20 cellular contexts compared by ENCODE assay signal in genomic region chr20:50568549-50568942, GRCh38. TPM values are rescaled to one million over a fixed set of nuclear protein-coding genes. Genes with fewer than 3 reads are reported as not detected.
A peak's percentile ranks its signal among the peaks of the same experiment; 100 is the strongest.
DNase-seq lines count a peak whose midpoint lies in the region; ATAC-seq, FAIRE-seq and TF ChIP-seq lines count a peak whose summit lies in the region.
"Had no signal": no experiment of that assay in that cellular context is flagged by ENCODE, and none has a peak within 500 bp of the region (broad histone marks: within the 10 kb centered on the region; RNA-seq: fewer than 3 reads in every experiment).

No MANE protein-coding gene starts in this region.

- no peak for DNase-seq in activated CD4-positive, alpha-beta memory T cell treated with anti-CD3 and anti-CD28 coated beads for 36 hours
- DNase-seq in activated CD4-positive, alpha-beta memory T cell treated with anti-CD3 and anti-CD28 coated beads, Interleukin-2, amount 10 ng/mL, durations not matched to agents 7 days and 5 days = no peak
- no peak for DNase-seq in CD8-positive, alpha-beta T cell
- DNase-seq in astrocyte (ENCODE audit: low read depth) (no peak), nucleus accumbens (lab: John Stamatoyannopoulos, UW) (peak in 29 of 56 donors; percentile 16 to 78 (median 40)), Right ventricle myocardium superior (no peak)
- DNase-seq: dermis blood vessel endothelial cell; foreskin fibroblast; left ventricle myocardium superior; NCI-H1105 treated with DMSO at 0.1 percent for 48 hours; stimulated activated CD4-positive, alpha-beta T cell treated with anti-CD3 and anti-CD28 coated beads, Interleukin-4, amount 100 ng/mL, for 1 hour had no signal

- H3K27ac ChIP-seq in CD8-positive, alpha-beta T cell (ENCODE audit: low read depth, low read length) = no peak overlapping the region
- no peak overlapping the region for H3K27ac ChIP-seq in astrocyte (ENCODE audit: low read depth, low read length)
- H3K27ac ChIP-seq: hepatocyte, Peyer's patch, SK-N-MC had no signal

- H3K9ac ChIP-seq in astrocyte (ENCODE audit: low read length) = no peak overlapping the region

- ATAC-seq in CD8-positive, alpha-beta T cell = no peak
- no peak for ATAC-seq in GM21529 (IDR thresholded peaks at IDR 0.05; ENCODE audit: unreplicated experiment)
- ATAC-seq in HG02763 (IDR thresholded peaks at IDR 0.05; ENCODE audit: unreplicated experiment) = no peak
- ATAC-seq in Right ventricle myocardium superior (ENCODE audit: poor library complexity) = no peak
- ATAC-seq: activated CD4-positive, CD25-positive, alpha-beta regulatory T cell treated with anti-CD3 and anti-CD28 coated beads, Interleukin-2, amount 50 U/mL, for 24 hours; left ventricle myocardium superior had no signal

- H3K4me1 Mint-ChIP-seq in activated CD4-positive, alpha-beta memory T cell treated with anti-CD3 and anti-CD28 coated beads for 36 hours (ENCODE audit: low read depth) = peaks cover 90% of the 10 kb centered on the region
- H3K4me1 Mint-ChIP-seq in activated CD4-positive, alpha-beta memory T cell treated with anti-CD3 and anti-CD28 coated beads, Interleukin-2, amount 10 ng/mL, durations not matched to agents 7 days and 5 days = peaks cover 64% of the 10 kb centered on the region
- H3K4me1 Mint-ChIP-seq in CD8-positive, alpha-beta T cell (ENCODE audit: low read depth) = peaks cover 63% of the 10 kb centered on the region
- peaks cover 53% of the 10 kb centered on the region for H3K4me1 Mint-ChIP-seq in astrocyte (ENCODE audit: low read depth, unreplicated experiment)

- H3K4me3 ChIP-seq in CD8-positive, alpha-beta T cell (ENCODE audit: low read depth, low read length) = no peak overlapping the region
- H3K4me3 ChIP-seq in astrocyte (ENCODE audit: insufficient read depth, low read depth, low read length) = no peak overlapping the region
- H3K4me3 ChIP-seq: hepatocyte, Peyer's patch, SK-N-MC had no signal

- no peak for TF ChIP-seq CTCF in CD8-positive, alpha-beta T cell (IDR thresholded peaks at IDR 0.05)
- no peak for TF ChIP-seq CTCF in astrocyte (IDR thresholded peaks at IDR 0.05; ENCODE audit: insufficient read depth, low read depth, low read length)

- H2AFZ ChIP-seq in astrocyte (ENCODE audit: low read depth, low read length) = no peak overlapping the region
- H2AFZ ChIP-seq: hepatocyte had no signal

- no peak for FAIRE-seq in astrocyte (lab: Jason Lieb, UNC)
- FAIRE-seq: A204.1, bronchial epithelial cell, urothelium cell line had no signal

- intact Hi-C loops in activated CD4-positive, alpha-beta memory T cell treated with anti-CD3 and anti-CD28 coated beads for 36 hours (cut with micrococcal nuclease) = no loop called here
- intact Hi-C loops in CD8-positive, alpha-beta T cell (cut with DNase I, micrococcal nuclease) = no loop called here
- intact Hi-C loops in Right ventricle myocardium superior (cut with DNase I) = no loop called here

- H3K27me3 Mint-ChIP-seq in activated CD4-positive, alpha-beta memory T cell treated with anti-CD3 and anti-CD28 coated beads for 36 hours = no peaks in the 10 kb centered on the region
- H3K27me3 Mint-ChIP-seq in activated CD4-positive, alpha-beta memory T cell treated with anti-CD3 and anti-CD28 coated beads, Interleukin-2, amount 10 ng/mL, durations not matched to agents 7 days and 5 days = no peaks in the 10 kb centered on the region
- no peaks in the 10 kb centered on the region for H3K27me3 Mint-ChIP-seq in CD8-positive, alpha-beta T cell (ENCODE audit: low read depth)
- H3K27me3 Mint-ChIP-seq in astrocyte (ENCODE audit: low read depth, unreplicated experiment) = no peaks in the 10 kb centered on the region

- H3K79me2 ChIP-seq in astrocyte (ENCODE audit: insufficient read depth, low read length) = peaks cover 86% of the 10 kb centered on the region

- H3K9me3 ChIP-seq in CD8-positive, alpha-beta T cell (ENCODE audit: low read length) = no peaks in the 10 kb centered on the region
- no peaks in the 10 kb centered on the region for H3K9me3 ChIP-seq in astrocyte (ENCODE audit: insufficient read depth, low read depth, low read length)
- H3K9me3 ChIP-seq: Peyer's patch had no signal

- H3K9me3 Mint-ChIP-seq in activated CD4-positive, alpha-beta memory T cell treated with anti-CD3 and anti-CD28 coated beads for 36 hours = no peaks in the 10 kb centered on the region
- H3K9me3 Mint-ChIP-seq in activated CD4-positive, alpha-beta memory T cell treated with anti-CD3 and anti-CD28 coated beads, Interleukin-2, amount 10 ng/mL, durations not matched to agents 7 days and 5 days = no peaks in the 10 kb centered on the region
- H3K9me3 Mint-ChIP-seq in CD8-positive, alpha-beta T cell = no peaks in the 10 kb centered on the region
- H3K9me3 Mint-ChIP-seq in astrocyte (ENCODE audit: unreplicated experiment) = no peaks in the 10 kb centered on the region

- H3K27me3 ChIP-seq in CD8-positive, alpha-beta T cell (ENCODE audit: insufficient read depth, low read length) = no peaks in the 10 kb centered on the region
- H3K27me3 ChIP-seq in astrocyte (ENCODE audit: insufficient read depth, low read length) = no peaks in the 10 kb centered on the region
- H3K27me3 ChIP-seq: hepatocyte, Peyer's patch had no signal

- peaks cover 68% of the 10 kb centered on the region for H4K20me1 ChIP-seq in astrocyte (ENCODE audit: insufficient read depth, low read length)

- H3K4me2 ChIP-seq in astrocyte (ENCODE audit: low read length) = no peak overlapping the region
- H3K4me2 ChIP-seq: hepatocyte had no signal

- peak overlapping the region; percentile 61 for H3K27ac Mint-ChIP-seq in activated CD4-positive, alpha-beta memory T cell treated with anti-CD3 and anti-CD28 coated beads for 36 hours
- no peak overlapping the region for H3K27ac Mint-ChIP-seq in activated CD4-positive, alpha-beta memory T cell treated with anti-CD3 and anti-CD28 coated beads, Interleukin-2, amount 10 ng/mL, durations not matched to agents 7 days and 5 days
- peak overlapping the region; percentile 49 for H3K27ac Mint-ChIP-seq in CD8-positive, alpha-beta T cell
- no peak overlapping the region for H3K27ac Mint-ChIP-seq in astrocyte (ENCODE audit: unreplicated experiment)

- no peak overlapping the region for H3K4me3 Mint-ChIP-seq in activated CD4-positive, alpha-beta memory T cell treated with anti-CD3 and anti-CD28 coated beads for 36 hours
- no peak overlapping the region for H3K4me3 Mint-ChIP-seq in activated CD4-positive, alpha-beta memory T cell treated with anti-CD3 and anti-CD28 coated beads, Interleukin-2, amount 10 ng/mL, durations not matched to agents 7 days and 5 days
- H3K4me3 Mint-ChIP-seq in CD8-positive, alpha-beta T cell = no peak overlapping the region
- H3K4me3 Mint-ChIP-seq in astrocyte (ENCODE audit: unreplicated experiment) = peak overlapping the region; percentile 7

- CTCF ChIA-PET in activated CD4-positive, alpha-beta memory T cell treated with anti-CD3 and anti-CD28 coated beads for 36 hours (lab: Charles Lee) = interaction anchor here (0.7 kb wide), 1 partner anchor 20 kb away, joined by 3 read pairs; no protein-coding TSS in a partner anchor
- CTCF ChIA-PET in activated CD4-positive, alpha-beta memory T cell treated with anti-CD3 and anti-CD28 coated beads, Interleukin-2, amount 10 ng/mL, durations not matched to agents 7 days and 5 days (lab: Charles Lee) = interaction anchor here (1.0 kb wide), 1 partner anchor 20 kb away, joined by 3 read pairs; no protein-coding TSS in a partner anchor
- CTCF ChIA-PET in CD8-positive, alpha-beta T cell (lab: Charles Lee) = interaction anchor here (1.0 to 1.1 kb wide), 2 partner anchors 10 to 28 kb away, joined by 3 read pairs; no protein-coding TSS in a partner anchor

- peaks cover 26% of the 10 kb centered on the region for H3K4me1 ChIP-seq in CD8-positive, alpha-beta T cell (ENCODE audit: insufficient read depth, low read length)
- H3K4me1 ChIP-seq in astrocyte (ENCODE audit: insufficient read depth, low read length) = peaks cover 34% of the 10 kb centered on the region

- H3K36me3 ChIP-seq in CD8-positive, alpha-beta T cell (ENCODE audit: insufficient read depth, low read length) = peaks cover 27% of the 10 kb centered on the region
- peaks cover 18% of the 10 kb centered on the region for H3K36me3 ChIP-seq in astrocyte (ENCODE audit: insufficient read depth, low read length)

- H3K36me3 Mint-ChIP-seq in activated CD4-positive, alpha-beta memory T cell treated with anti-CD3 and anti-CD28 coated beads for 36 hours = peaks cover 71% of the 10 kb centered on the region
- H3K36me3 Mint-ChIP-seq in activated CD4-positive, alpha-beta memory T cell treated with anti-CD3 and anti-CD28 coated beads, Interleukin-2, amount 10 ng/mL, durations not matched to agents 7 days and 5 days (ENCODE audit: low read depth) = peaks cover 72% of the 10 kb centered on the region
- peaks cover 86% of the 10 kb centered on the region for H3K36me3 Mint-ChIP-seq in CD8-positive, alpha-beta T cell
- H3K36me3 Mint-ChIP-seq in astrocyte (ENCODE audit: low read depth, unreplicated experiment) = peaks cover 32% of the 10 kb centered on the region

- POLR2A ChIA-PET in activated CD4-positive, alpha-beta memory T cell treated with anti-CD3 and anti-CD28 coated beads for 36 hours (lab: Charles Lee) = interaction anchor here (1.4 to 2.5 kb wide), 2 partner anchors 22 to 58 kb away, joined by 3 to 7 read pairs; partner anchors contain the start of gene PTPN1
- POLR2A ChIA-PET in activated CD4-positive, alpha-beta memory T cell treated with anti-CD3 and anti-CD28 coated beads, Interleukin-2, amount 10 ng/mL, durations not matched to agents 7 days and 5 days (lab: Charles Lee) = interaction anchor here (1.7 kb wide), 1 partner anchor 57 kb away, joined by 5 read pairs; no protein-coding TSS in a partner anchor
- POLR2A ChIA-PET in CD8-positive, alpha-beta T cell (lab: Charles Lee) = no interaction called here

RNA-seq across cellular contexts. Expression of gene PTPN1, which starts 58.4 kb away (rescaled TPM):
- 10 to 100 TPM; 80.6 to 83.4 TPM for total RNA-seq in activated CD4-positive, alpha-beta memory T cell treated with anti-CD3 and anti-CD28 coated beads for 36 hours
- total RNA-seq in activated CD4-positive, alpha-beta memory T cell treated with anti-CD3 and anti-CD28 coated beads, Interleukin-2, amount 10 ng/mL, durations not matched to agents 7 days and 5 days = 10 to 100 TPM; 79.6 to 80.5 TPM
- total RNA-seq in CD8-positive, alpha-beta T cell = 10 to 100 TPM; 96.0 to 97.5 TPM
- total RNA-seq in astrocyte = 60.6 and 64.9 TPM in 2 replicates
- 20.1 TPM for total RNA-seq in Right ventricle myocardium superior

Comparison
In these comparisons a context has a peak if more than half of its experiments do, and no peak if none do; other contexts are left out.
1. H3K27ac Mint-ChIP-seq: peak in activated CD4-positive, alpha-beta memory T cell treated with anti-CD3 and anti-CD28 coated beads for 36 hours (single experiment) and CD8-positive, alpha-beta T cell (single experiment); none in activated CD4-positive, alpha-beta memory T cell treated with anti-CD3 and anti-CD28 coated beads, Interleukin-2, amount 10 ng/mL, durations not matched to agents 7 days and 5 days (single experiment) and astrocyte (single experiment).
2. DNase-seq: peak in nucleus accumbens (29 of 56); none in activated CD4-positive, alpha-beta memory T cell treated with anti-CD3 and anti-CD28 coated beads for 36 hours (single experiment), activated CD4-positive, alpha-beta memory T cell treated with anti-CD3 and anti-CD28 coated beads, Interleukin-2, amount 10 ng/mL, durations not matched to agents 7 days and 5 days (single experiment), CD8-positive, alpha-beta T cell (0 of 7), astrocyte (single experiment) and Right ventricle myocardium superior (single experiment).